In the genomic region with DNA sequence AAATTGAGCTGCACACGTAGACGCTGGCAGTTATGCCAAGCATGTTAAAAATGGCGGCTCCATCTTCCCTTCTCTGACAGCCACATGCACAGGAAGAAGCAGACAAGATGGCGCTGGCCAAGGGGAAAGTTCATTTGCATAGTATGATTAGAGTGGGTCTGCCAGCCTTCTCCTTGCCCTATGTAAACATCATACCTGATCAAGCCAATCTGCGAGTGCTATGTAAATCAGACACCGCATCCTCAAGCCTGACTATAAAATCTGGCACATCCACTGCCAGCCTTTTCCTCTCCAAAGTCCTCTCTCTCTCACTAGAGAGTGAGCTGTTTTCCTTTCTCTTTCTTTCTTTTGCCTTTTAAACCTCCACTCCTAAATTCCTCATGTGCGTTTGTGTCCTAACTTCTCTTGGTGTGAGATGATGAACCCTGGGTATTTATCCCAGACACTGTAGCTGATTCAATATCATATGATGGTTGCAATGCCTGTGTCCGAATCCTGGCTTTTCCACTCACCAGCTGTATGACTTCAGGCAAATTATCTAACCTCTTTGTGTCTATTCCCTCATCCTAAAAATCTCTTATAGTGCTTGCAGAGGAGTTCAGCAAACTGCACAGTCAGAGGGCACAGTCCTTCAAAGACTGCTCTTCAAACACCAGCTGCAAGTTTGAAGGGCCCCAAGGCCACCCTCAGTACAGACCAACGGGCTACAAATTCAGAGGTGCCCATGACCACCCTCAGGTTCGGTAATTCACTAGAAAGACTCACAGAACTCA, we compare ENCODE assay signal across 15 cellular contexts. TPM values are rescaled to one million over a fixed set of nuclear protein-coding genes. Genes with fewer than 3 reads are reported as not detected.
DNase-seq lines count a peak whose midpoint lies in the region; ATAC-seq and TF ChIP-seq lines count a peak whose summit lies in the region.
"Had no signal": no experiment of that assay in that cellular context is flagged by ENCODE, and none has a peak within 500 bp of the region (broad histone marks: within the 10 kb centered on the region; RNA-seq: fewer than 3 reads in every experiment).

No MANE protein-coding gene starts in this region.

- H2AFZ ChIP-seq in neuron (ENCODE audit: low read depth, low read length), result peak overlapping the region; percentile 64

- no peaks in the 10 kb centered on the region for H3K9me3 ChIP-seq in neuron (ENCODE audit: low read length)
- H3K9me3 ChIP-seq: esophagus muscularis mucosa, testis had no signal

- peaks cover 3% of the 10 kb centered on the region for H3K27me3 Mint-ChIP-seq in brain

- H3K4me3 Mint-ChIP-seq in brain, result peak overlapping the region in 2 of 5 experiments; percentile 41 to 48
- H3K4me3 Mint-ChIP-seq: activated T-cell treated with anti-CD3 and anti-CD28 coated beads, Interleukin-2, amount 50 U/mL, for 72 hours; CD4-positive, alpha-beta memory T cell had no signal

- DNase-seq in NCI-H1092 (lab: John Stamatoyannopoulos, UW) (peak; percentile 38), NCI-H345 (lab: John Stamatoyannopoulos, UW) (peak; percentile 92), left cardiac atrium (no peak), inferior parietal cortex (ENCODE audit: extremely low spot score) (no peak), left ventricle myocardium superior (no peak)
- DNase-seq: activated CD4-positive, alpha-beta T cell treated with anti-CD3 and anti-CD28 coated beads for 4 hours; activated T-cell treated with anti-CD3 and anti-CD28 coated beads, Interleukin-2, amount 50 U/mL, for 72 hours; CD4-positive, alpha-beta memory T cell; cortex of kidney; MM.1S; testis had no signal

- no peak overlapping the region for H3K4me3 ChIP-seq in neuron (ENCODE audit: low read length)
- H3K4me3 ChIP-seq: esophagus muscularis mucosa, testis had no signal

- no peaks in the 10 kb centered on the region for H3K27me3 ChIP-seq in neuron (ENCODE audit: insufficient read depth, low read length)
- H3K27me3 ChIP-seq: testis had no signal

- H3K4me1 Mint-ChIP-seq in brain, result peaks cover 34% of the 10 kb centered on the region

- peaks cover 26% of the 10 kb centered on the region for H3K4me1 ChIP-seq in neuron (ENCODE audit: insufficient read depth, low read length)
- H3K4me1 ChIP-seq: testis had no signal

- H3K36me3 Mint-ChIP-seq in brain, result no peaks in the 10 kb centered on the region
- H3K36me3 Mint-ChIP-seq: CD4-positive, alpha-beta memory T cell had no signal

- H3K27ac Mint-ChIP-seq in brain, result peak overlapping the region; percentile 12 to 96 (median 83)
- H3K27ac Mint-ChIP-seq: activated T-cell treated with anti-CD3 and anti-CD28 coated beads, Interleukin-2, amount 50 U/mL, for 72 hours; CD4-positive, alpha-beta memory T cell had no signal

- no peaks in the 10 kb centered on the region for H3K9me3 Mint-ChIP-seq in brain
- H3K9me3 Mint-ChIP-seq: CD4-positive, alpha-beta memory T cell had no signal

- TF ChIP-seq CTCF in brain (conservative IDR thresholded peaks at IDR 0.05), result no peak

- intact Hi-C loops in left cardiac atrium (cut with DNase I), result no loop called here
- intact Hi-C loops in left ventricle myocardium superior (cut with micrococcal nuclease), result no loop called here

- H3K36me3 ChIP-seq in neuron (ENCODE audit: insufficient read depth, low read length), result no peaks in the 10 kb centered on the region
- H3K36me3 ChIP-seq: esophagus muscularis mucosa had no signal

- no peak for ATAC-seq in HG03039 (IDR thresholded peaks at IDR 0.05; ENCODE audit: unreplicated experiment)
- no peak for ATAC-seq in left cardiac atrium
- ATAC-seq in left ventricle myocardium superior, result no peak
- ATAC-seq: activated T-cell treated with anti-CD3 and anti-CD28 coated beads, Interleukin-2, amount 50 U/mL, for 72 hours had no signal

RNA-seq across cellular contexts. Expression of gene ITSN2, which starts 39.3 kb away (rescaled TPM):
- polyA plus RNA-seq in brain (ENCODE audit: insufficient read depth, low read depth, low replicate concordance), result 6.1 TPM
- total RNA-seq in left cardiac atrium (10 to 100 TPM; 35.8 to 41.1 TPM), left ventricle myocardium superior (52.7 TPM)

Comparison
In these comparisons a context has a peak if more than half of its experiments do, and no peak if none do; other contexts are left out.
1. DNase-seq: peak in NCI-H1092 (single experiment) and NCI-H345 (single experiment); none in left cardiac atrium (single experiment), inferior parietal cortex (single experiment) and left ventricle myocardium superior (single experiment).